ENCODE assay signal across 1 cellular context in genomic region chr1:35202048-35202719, GRCh38.
TF ChIP-seq lines count a peak whose summit lies in the region.

No MANE protein-coding gene starts in this region.

TF ChIP-seq in K562, 482 proteins besides CTCF, POLR2A, EP300 and RAD21 (continued from another document and continues in another):
- TF ChIP-seq ZKSCAN1 (IDR thresholded peaks at IDR 0.05; ENCODE audit: low read depth, low read length) = no peak
- TF ChIP-seq ARID3B (CRISPR knock-in tag; IDR thresholded peaks at IDR 0.05; ENCODE audit: borderline replicate concordance) = no peak
- no peak for TF ChIP-seq EZH2 (IDR thresholded peaks at IDR 0.05; ENCODE audit: borderline replicate concordance, low read depth, low read length)
- TF ChIP-seq SAFB (IDR thresholded peaks at IDR 0.05; ENCODE audit: borderline replicate concordance, low read depth, low read length) = no peak
- no peak for TF ChIP-seq ZNF274 (IDR thresholded peaks at IDR 0.05; ENCODE audit: borderline replicate concordance, low read depth, low read length)
- TF ChIP-seq POLR2AphosphoS5 (IDR thresholded peaks at IDR 0.05; ENCODE audit: control insufficient read depth, insufficient read depth, low read depth, low read length) = no peak
- no peak for TF ChIP-seq NFIC (IDR thresholded peaks at IDR 0.05)
- TF ChIP-seq CXXC5 (CRISPR knock-in tag; IDR thresholded peaks at IDR 0.05) = peak; percentile 7; the same call in 1 of the 2 replicates
- TF ChIP-seq, protein P1, sequence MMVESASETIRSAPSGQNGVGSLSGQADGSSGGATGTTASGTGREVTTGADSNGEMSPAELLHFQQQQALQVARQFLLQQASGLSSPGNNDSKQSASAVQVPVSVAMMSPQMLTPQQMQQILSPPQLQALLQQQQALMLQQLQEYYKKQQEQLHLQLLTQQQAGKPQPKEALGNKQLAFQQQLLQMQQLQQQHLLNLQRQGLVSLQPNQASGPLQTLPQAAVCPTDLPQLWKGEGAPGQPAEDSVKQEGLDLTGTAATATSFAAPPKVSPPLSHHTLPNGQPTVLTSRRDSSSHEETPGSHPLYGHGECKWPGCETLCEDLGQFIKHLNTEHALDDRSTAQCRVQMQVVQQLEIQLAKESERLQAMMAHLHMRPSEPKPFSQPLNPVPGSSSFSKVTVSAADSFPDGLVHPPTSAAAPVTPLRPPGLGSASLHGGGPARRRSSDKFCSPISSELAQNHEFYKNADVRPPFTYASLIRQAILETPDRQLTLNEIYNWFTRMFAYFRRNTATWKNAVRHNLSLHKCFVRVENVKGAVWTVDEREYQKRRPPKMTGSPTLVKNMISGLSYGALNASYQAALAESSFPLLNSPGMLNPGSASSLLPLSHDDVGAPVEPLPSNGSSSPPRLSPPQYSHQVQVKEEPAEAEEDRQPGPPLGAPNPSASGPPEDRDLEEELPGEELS (CRISPR knock-in tag; IDR thresholded peaks at IDR 0.05; ENCODE audit: borderline replicate concordance) = no peak
- TF ChIP-seq CBX8 (IDR thresholded peaks at IDR 0.05; ENCODE audit: borderline replicate concordance, extremely low read depth, low read depth, low read length, poor library complexity, severe bottlenecking) = no peak
- no peak for TF ChIP-seq ZFP36 (IDR thresholded peaks at IDR 0.05; ENCODE audit: low read depth, low read length, partially characterized antibody)
- TF ChIP-seq ZFX (CRISPR knock-in tag; IDR thresholded peaks at IDR 0.05) = no peak
- no peak for TF ChIP-seq KAT8 (IDR thresholded peaks at IDR 0.05; ENCODE audit: low read depth)
- TF ChIP-seq ZNF764 (CRISPR knock-in tag; IDR thresholded peaks at IDR 0.05; ENCODE audit: low read depth) = no peak
- peak; percentile 44; the same call in 1 of the 2 replicates for TF ChIP-seq CC2D1A (IDR thresholded peaks at IDR 0.05)
- TF ChIP-seq SMARCE1 (IDR thresholded peaks at IDR 0.05) = no peak
- 0 out of 6 replicates have a peak, but pooled peaks of 1 of the 3 experiments have one; percentile 21 for TF ChIP-seq ZBTB11 (CRISPR knock-in tag; IDR thresholded peaks at IDR 0.05)
- no peak for TF ChIP-seq ZNF76 (CRISPR knock-in tag; IDR thresholded peaks at IDR 0.05; ENCODE audit: borderline replicate concordance)
- TF ChIP-seq LCOR (CRISPR knock-in tag; IDR thresholded peaks at IDR 0.05) = no peak
- TF ChIP-seq NFXL1 (CRISPR knock-in tag; IDR thresholded peaks at IDR 0.05) = no peak
- TF ChIP-seq ERF (CRISPR knock-in tag; IDR thresholded peaks at IDR 0.05) = no peak
- TF ChIP-seq GTF3C2 (IDR thresholded peaks at IDR 0.05; ENCODE audit: borderline replicate concordance, extremely low read depth, insufficient read length) = no peak
- TF ChIP-seq ZNF785 (CRISPR knock-in tag; IDR thresholded peaks at IDR 0.05) = no peak
- peak; percentile 83 for TF ChIP-seq ETV1 (tag; conservative IDR thresholded peaks at IDR 0.05; ENCODE audit: low read depth)
- no peak for TF ChIP-seq CREB3 (tag; conservative IDR thresholded peaks at IDR 0.05; ENCODE audit: low read depth)
- TF ChIP-seq ZNF282 (CRISPR knock-in tag; IDR thresholded peaks at IDR 0.05) = no peak
- TF ChIP-seq ZNF766 (CRISPR knock-in tag; conservative IDR thresholded peaks at IDR 0.05) = no peak
- no peak for TF ChIP-seq HNRNPLL (IDR thresholded peaks at IDR 0.05; ENCODE audit: low read depth, low read length, poor library complexity, severe bottlenecking)
- TF ChIP-seq SMAD2 (IDR thresholded peaks at IDR 0.05; ENCODE audit: low read depth, low read length) = no peak
- TF ChIP-seq FOXK2 (conservative IDR thresholded peaks at IDR 0.05 in 1 of 2, IDR thresholded peaks at IDR 0.05 in 1 of 2; ENCODE audit: low read depth in 2 of 2) = peak in 1 of 2 experiments; percentile 48; a peak in 1 of 4 replicates
- TF ChIP-seq ZNF184 (CRISPR knock-in tag; IDR thresholded peaks at IDR 0.05) = no peak
- TF ChIP-seq CBFA2T2 (conservative IDR thresholded peaks at IDR 0.05) = no peak
- TF ChIP-seq, protein P2, sequence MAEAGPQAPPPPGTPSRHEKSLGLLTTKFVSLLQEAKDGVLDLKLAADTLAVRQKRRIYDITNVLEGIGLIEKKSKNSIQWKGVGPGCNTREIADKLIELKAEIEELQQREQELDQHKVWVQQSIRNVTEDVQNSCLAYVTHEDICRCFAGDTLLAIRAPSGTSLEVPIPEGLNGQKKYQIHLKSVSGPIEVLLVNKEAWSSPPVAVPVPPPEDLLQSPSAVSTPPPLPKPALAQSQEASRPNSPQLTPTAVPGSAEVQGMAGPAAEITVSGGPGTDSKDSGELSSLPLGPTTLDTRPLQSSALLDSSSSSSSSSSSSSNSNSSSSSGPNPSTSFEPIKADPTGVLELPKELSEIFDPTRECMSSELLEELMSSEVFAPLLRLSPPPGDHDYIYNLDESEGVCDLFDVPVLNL (CRISPR knock-in tag; IDR thresholded peaks at IDR 0.05; ENCODE audit: low read depth) = no peak
- peak; percentile 76 for TF ChIP-seq EHMT2 (IDR thresholded peaks at IDR 0.05)
- no peak for TF ChIP-seq RBFOX2 (IDR thresholded peaks at IDR 0.05; ENCODE audit: low read depth, low read length)
- TF ChIP-seq ZNF780A (CRISPR knock-in tag; IDR thresholded peaks at IDR 0.05) = no peak
- TF ChIP-seq, protein P3, sequence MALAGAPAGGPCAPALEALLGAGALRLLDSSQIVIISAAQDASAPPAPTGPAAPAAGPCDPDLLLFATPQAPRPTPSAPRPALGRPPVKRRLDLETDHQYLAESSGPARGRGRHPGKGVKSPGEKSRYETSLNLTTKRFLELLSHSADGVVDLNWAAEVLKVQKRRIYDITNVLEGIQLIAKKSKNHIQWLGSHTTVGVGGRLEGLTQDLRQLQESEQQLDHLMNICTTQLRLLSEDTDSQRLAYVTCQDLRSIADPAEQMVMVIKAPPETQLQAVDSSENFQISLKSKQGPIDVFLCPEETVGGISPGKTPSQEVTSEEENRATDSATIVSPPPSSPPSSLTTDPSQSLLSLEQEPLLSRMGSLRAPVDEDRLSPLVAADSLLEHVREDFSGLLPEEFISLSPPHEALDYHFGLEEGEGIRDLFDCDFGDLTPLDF (CRISPR knock-in tag; IDR thresholded peaks at IDR 0.05) = no peak
- 0 out of 4 replicates have a peak, but pooled peaks of 1 of the 2 experiments have one; percentile 30 for TF ChIP-seq NONO (IDR thresholded peaks at IDR 0.05; ENCODE audit: low read depth in 2 of 2, low read length in 1 of 2)
- TF ChIP-seq ZNF551 (CRISPR knock-in tag; IDR thresholded peaks at IDR 0.05) = no peak
- TF ChIP-seq, protein P4, sequence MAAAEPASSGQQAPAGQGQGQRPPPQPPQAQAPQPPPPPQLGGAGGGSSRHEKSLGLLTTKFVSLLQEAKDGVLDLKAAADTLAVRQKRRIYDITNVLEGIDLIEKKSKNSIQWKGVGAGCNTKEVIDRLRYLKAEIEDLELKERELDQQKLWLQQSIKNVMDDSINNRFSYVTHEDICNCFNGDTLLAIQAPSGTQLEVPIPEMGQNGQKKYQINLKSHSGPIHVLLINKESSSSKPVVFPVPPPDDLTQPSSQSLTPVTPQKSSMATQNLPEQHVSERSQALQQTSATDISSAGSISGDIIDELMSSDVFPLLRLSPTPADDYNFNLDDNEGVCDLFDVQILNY (CRISPR knock-in tag; IDR thresholded peaks at IDR 0.05) = no peak
- TF ChIP-seq CREM (IDR thresholded peaks at IDR 0.05; ENCODE audit: low read depth) = no peak
- TF ChIP-seq ELF2 (CRISPR knock-in tag; IDR thresholded peaks at IDR 0.05) = no peak
- TF ChIP-seq ZNF695 (CRISPR knock-in tag; IDR thresholded peaks at IDR 0.05) = no peak
- no peak for TF ChIP-seq ZNF175 (CRISPR knock-in tag; IDR thresholded peaks at IDR 0.05; ENCODE audit: low read depth)
- TF ChIP-seq ZNF146 (CRISPR knock-in tag; IDR thresholded peaks at IDR 0.05; ENCODE audit: unreplicated experiment) = no peak
- 0 out of 2 replicates have a peak, but pooled peaks have one; percentile 21 for TF ChIP-seq GABPA (tag; conservative IDR thresholded peaks at IDR 0.05; ENCODE audit: low read depth)
- TF ChIP-seq ZNF668 (CRISPR knock-in tag; IDR thresholded peaks at IDR 0.05) = no peak
- TF ChIP-seq ZNF384 (IDR thresholded peaks at IDR 0.05; ENCODE audit: low read depth, low read length) = peak; percentile 31; the same call in 1 of the 2 replicates
- TF ChIP-seq, protein P5, sequence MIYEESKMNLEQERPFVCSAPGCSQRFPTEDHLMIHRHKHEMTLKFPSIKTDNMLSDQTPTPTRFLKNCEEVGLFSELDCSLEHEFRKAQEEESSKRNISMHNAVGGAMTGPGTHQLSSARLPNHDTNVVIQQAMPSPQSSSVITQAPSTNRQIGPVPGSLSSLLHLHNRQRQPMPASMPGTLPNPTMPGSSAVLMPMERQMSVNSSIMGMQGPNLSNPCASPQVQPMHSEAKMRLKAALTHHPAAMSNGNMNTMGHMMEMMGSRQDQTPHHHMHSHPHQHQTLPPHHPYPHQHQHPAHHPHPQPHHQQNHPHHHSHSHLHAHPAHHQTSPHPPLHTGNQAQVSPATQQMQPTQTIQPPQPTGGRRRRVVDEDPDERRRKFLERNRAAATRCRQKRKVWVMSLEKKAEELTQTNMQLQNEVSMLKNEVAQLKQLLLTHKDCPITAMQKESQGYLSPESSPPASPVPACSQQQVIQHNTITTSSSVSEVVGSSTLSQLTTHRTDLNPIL (CRISPR knock-in tag; IDR thresholded peaks at IDR 0.05) = no peak
- TF ChIP-seq SRSF9 (IDR thresholded peaks at IDR 0.05; ENCODE audit: borderline replicate concordance, low read depth, low read length) = no peak
- TF ChIP-seq RBM34 (IDR thresholded peaks at IDR 0.05; ENCODE audit: borderline replicate concordance, insufficient read depth, low read length) = no peak
- peak; percentile 37; the same call in 1 of the 2 replicates for TF ChIP-seq ETV5 (CRISPR knock-in tag; IDR thresholded peaks at IDR 0.05; ENCODE audit: low read depth)
- no peak for TF ChIP-seq NR2C2 (CRISPR knock-in tag; IDR thresholded peaks at IDR 0.05)
- TF ChIP-seq NR2C2 (tag; IDR thresholded peaks at IDR 0.05) = no peak
